1 cellular context compared by ENCODE assay signal in the genomic region with DNA sequence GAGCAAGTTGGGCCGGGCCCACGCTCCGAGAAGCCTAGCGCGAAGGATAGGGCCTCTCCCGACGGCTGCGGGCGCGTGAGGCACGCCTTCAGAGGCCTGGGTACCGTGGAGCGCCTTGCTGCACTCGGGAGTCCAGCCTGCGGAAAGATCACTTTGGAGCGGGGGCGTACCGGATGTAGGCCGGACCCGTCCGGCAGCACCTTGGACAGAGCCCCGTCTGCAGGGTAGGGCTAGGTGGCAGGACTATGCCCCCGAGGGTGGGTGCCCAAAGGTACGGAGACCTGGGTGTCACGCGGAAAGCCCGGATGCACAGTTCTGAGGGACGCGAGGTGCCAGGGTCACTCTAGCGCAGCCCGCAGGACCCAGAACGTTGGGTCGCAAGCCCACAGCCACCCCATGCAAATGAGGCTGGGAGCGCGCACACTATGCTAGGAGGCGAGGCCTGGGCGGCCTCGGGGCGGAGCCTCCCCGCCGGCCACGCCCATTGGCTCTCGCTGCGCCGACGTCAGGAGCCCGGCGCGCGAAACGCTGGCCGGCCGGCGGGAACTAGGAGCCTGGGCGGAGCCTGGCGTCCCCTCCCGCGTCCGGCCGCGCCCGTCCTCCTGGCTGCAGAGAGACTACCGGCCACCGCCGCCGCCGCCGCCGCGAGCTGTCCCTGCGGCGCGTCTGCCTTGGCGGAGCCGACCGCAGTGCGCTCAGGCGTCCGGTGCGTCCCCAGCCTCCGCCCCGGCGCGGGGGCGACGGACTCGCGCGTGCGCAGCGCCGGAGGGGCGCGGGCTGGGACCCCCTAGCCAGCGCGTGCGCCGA.
TF ChIP-seq lines count a peak whose summit lies in the region.

PAQR4 (plus strand) TSS at position 611 of the 807 bp plus-strand sequence. CDS start 327 bp downstream, outside the sequence.

TF ChIP-seq in K562, 482 proteins besides CTCF, POLR2A, EP300 and RAD21 (continued from another document):
- peak; percentile 52; the same call in 1 of the 2 replicates for TF ChIP-seq STAT6 (CRISPR knock-in tag; IDR thresholded peaks at IDR 0.05)
- no peak for TF ChIP-seq MYBL2 (IDR thresholded peaks at IDR 0.05; ENCODE audit: low read depth)
- TF ChIP-seq MYBL2 (CRISPR knock-in tag; IDR thresholded peaks at IDR 0.05; ENCODE audit: borderline replicate concordance) = no peak
- no peak for TF ChIP-seq PKNOX1 (IDR thresholded peaks at IDR 0.05)
- no peak for TF ChIP-seq BRCA1 (IDR thresholded peaks at IDR 0.05)
- no peak for TF ChIP-seq BRCA1 (CRISPR knock-in tag; IDR thresholded peaks at IDR 0.05)
- TF ChIP-seq, protein P1, sequence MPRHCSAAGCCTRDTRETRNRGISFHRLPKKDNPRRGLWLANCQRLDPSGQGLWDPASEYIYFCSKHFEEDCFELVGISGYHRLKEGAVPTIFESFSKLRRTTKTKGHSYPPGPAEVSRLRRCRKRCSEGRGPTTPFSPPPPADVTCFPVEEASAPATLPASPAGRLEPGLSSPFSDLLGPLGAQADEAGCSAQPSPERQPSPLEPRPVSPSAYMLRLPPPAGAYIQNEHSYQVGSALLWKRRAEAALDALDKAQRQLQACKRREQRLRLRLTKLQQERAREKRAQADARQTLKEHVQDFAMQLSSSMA (CRISPR knock-in tag; IDR thresholded peaks at IDR 0.05) = no peak
- TF ChIP-seq SIX5 (IDR thresholded peaks at IDR 0.05; ENCODE audit: borderline replicate concordance in 1 of 2, insufficient read depth in 1 of 2, low read depth in 1 of 2, low read length in 2 of 2) = no peak
- no peak for TF ChIP-seq HDAC3 (IDR thresholded peaks at IDR 0.05; ENCODE audit: borderline replicate concordance, partially characterized antibody)
- no peak for TF ChIP-seq ZNF586 (CRISPR knock-in tag; conservative IDR thresholded peaks at IDR 0.05)
- TF ChIP-seq CHD1 (IDR thresholded peaks at IDR 0.05; ENCODE audit: low read length) = no peak
- peak in 1 of 2 experiments; percentile 64; a peak in 2 of 4 replicates for TF ChIP-seq ZNF639 (CRISPR knock-in tag; conservative IDR thresholded peaks at IDR 0.05 in 1 of 2, IDR thresholded peaks at IDR 0.05 in 1 of 2)
- TF ChIP-seq ESRRA (IDR thresholded peaks at IDR 0.05; ENCODE audit: borderline replicate concordance, low read depth) = no peak; the same call in 1 of the 2 replicates
- TF ChIP-seq, protein P2, sequence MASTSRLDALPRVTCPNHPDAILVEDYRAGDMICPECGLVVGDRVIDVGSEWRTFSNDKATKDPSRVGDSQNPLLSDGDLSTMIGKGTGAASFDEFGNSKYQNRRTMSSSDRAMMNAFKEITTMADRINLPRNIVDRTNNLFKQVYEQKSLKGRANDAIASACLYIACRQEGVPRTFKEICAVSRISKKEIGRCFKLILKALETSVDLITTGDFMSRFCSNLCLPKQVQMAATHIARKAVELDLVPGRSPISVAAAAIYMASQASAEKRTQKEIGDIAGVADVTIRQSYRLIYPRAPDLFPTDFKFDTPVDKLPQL (IDR thresholded peaks at IDR 0.05; ENCODE audit: extremely low read depth, insufficient read length) = no peak
- TF ChIP-seq CSDE1 (IDR thresholded peaks at IDR 0.05) = no peak
- TF ChIP-seq CHD4 (IDR thresholded peaks at IDR 0.05; ENCODE audit: insufficient read depth, insufficient replicate concordance, low read depth, low read length, poor library complexity, severe bottlenecking) = peak; percentile 29
- no peak for TF ChIP-seq ZNF77 (CRISPR knock-in tag; IDR thresholded peaks at IDR 0.05)
- no peak for TF ChIP-seq JUNB (CRISPR knock-in tag; conservative IDR thresholded peaks at IDR 0.05)
- TF ChIP-seq ARID1B (IDR thresholded peaks at IDR 0.05) = 0 out of 2 replicates have a peak, but pooled peaks have one; percentile 13
- TF ChIP-seq JUND (IDR thresholded peaks at IDR 0.05; ENCODE audit: borderline replicate concordance, low read depth, low read length) = no peak
- TF ChIP-seq JUND (tag; IDR thresholded peaks at IDR 0.05; ENCODE audit: borderline replicate concordance, low read depth, low read length) = no peak; the same call in 2 of the 3 replicates
TF ChIP-seq in K562: peak in this region for 163.
